1 cellular context compared by ENCODE assay signal in the genomic region with DNA sequence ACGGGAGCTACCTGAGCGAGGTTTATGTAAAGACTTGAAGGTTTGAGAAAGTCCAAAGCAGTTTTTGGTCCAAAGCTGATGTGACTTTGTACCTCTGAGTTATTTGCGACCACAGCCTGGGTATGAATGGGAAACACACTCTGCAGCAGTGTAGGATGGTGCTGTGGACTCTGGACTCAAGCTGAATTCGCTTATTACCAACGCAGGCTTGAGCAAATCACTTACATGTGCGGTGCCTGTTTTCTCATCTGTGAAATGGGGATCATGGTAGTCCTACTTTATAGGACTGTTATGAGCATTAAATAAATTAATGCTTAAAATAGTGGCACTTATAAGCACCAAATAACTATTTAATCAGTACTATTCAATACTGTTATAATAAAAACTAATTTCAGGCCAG.
TF ChIP-seq lines count a peak whose summit lies in the region.

No MANE protein-coding gene starts in this region.

TF ChIP-seq in HepG2, 621 proteins besides CTCF, POLR2A, EP300 and RAD21 (continued from another document):
- no peak for TF ChIP-seq ZNF770 (CRISPR knock-in tag; IDR thresholded peaks at IDR 0.05)
- no peak for TF ChIP-seq ZNF773 (CRISPR knock-in tag; IDR thresholded peaks at IDR 0.05; ENCODE audit: borderline replicate concordance)
